In the genomic region with DNA sequence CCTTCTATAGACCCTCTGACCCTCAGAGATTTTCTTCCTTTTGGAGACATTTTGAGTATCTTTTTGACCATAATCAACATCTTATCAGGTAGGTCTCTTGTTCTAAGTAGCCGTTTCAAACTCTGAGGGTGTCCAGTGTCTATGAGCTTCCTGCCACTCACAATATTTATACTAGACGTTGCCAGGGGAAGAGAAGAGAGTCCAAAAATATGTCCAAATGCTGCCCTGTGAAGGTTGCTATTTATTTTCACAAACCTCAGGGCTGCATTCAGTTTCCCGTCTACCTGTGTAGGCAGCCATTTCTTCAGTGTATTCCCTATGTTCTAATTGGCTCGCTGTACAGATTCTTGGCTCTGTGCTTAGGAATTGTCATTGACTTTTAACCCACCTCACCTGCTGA, we compare ENCODE assay signal across 17 cellular contexts. TPM values are rescaled to one million over a fixed set of nuclear protein-coding genes. Genes with fewer than 3 reads are reported as not detected.
DNase-seq lines count a peak whose midpoint lies in the region; ATAC-seq and TF ChIP-seq lines count a peak whose summit lies in the region.
"Had no signal": no experiment of that assay in that cellular context is flagged by ENCODE, and none has a peak within 500 bp of the region (broad histone marks: within the 10 kb centered on the region; RNA-seq: fewer than 3 reads in every experiment).

No MANE protein-coding gene starts in this region.

- peak; percentile 75 for ATAC-seq in Right ventricle myocardium superior (ENCODE audit: poor library complexity)
- ATAC-seq in HG02884 (IDR thresholded peaks at IDR 0.05; ENCODE audit: unreplicated experiment): no peak

- H3K4me3 ChIP-seq in Karpas-422 (ENCODE audit: low read length) (no peak overlapping the region), OCI-LY3 (ENCODE audit: low read length) (no peak overlapping the region), parathyroid adenoma (ENCODE audit: low read depth, low read length) (no peak overlapping the region)
- H3K4me3 ChIP-seq: HAP-1 had no signal

- no peaks in the 10 kb centered on the region for H3K36me3 ChIP-seq in Karpas-422 (ENCODE audit: insufficient read depth, low read length)
- no peaks in the 10 kb centered on the region for H3K36me3 ChIP-seq in OCI-LY3 (replicated peaks; ENCODE audit: low read depth, low read length)
- no peaks in the 10 kb centered on the region for H3K36me3 ChIP-seq in parathyroid adenoma (ENCODE audit: control insufficient read depth, insufficient read depth, low read length)
- H3K36me3 ChIP-seq: HAP-1 had no signal

- no peaks in the 10 kb centered on the region for H3K9me3 ChIP-seq in Karpas-422 (ENCODE audit: low read length)
- no peaks in the 10 kb centered on the region for H3K9me3 ChIP-seq in OCI-LY3 (ENCODE audit: insufficient read depth, low read length)
- H3K9me3 ChIP-seq in parathyroid adenoma (ENCODE audit: control insufficient read depth, low read length): no peaks in the 10 kb centered on the region
- H3K9me3 ChIP-seq: HAP-1 had no signal

- H3K27me3 ChIP-seq in Karpas-422 (ENCODE audit: low read length) (no peaks in the 10 kb centered on the region), OCI-LY3 (ENCODE audit: low read depth, low read length) (no peaks in the 10 kb centered on the region), parathyroid adenoma (ENCODE audit: control insufficient read depth, insufficient read depth, low read length) (no peaks in the 10 kb centered on the region)

- intact Hi-C loops in Right ventricle myocardium superior (cut with DNase I): no loop called here
- intact Hi-C loops in cardiac septum (cut with DNase I): no loop called here

- H3K9ac ChIP-seq in Karpas-422 (ENCODE audit: low read length): no peak overlapping the region
- H3K9ac ChIP-seq in OCI-LY3 (ENCODE audit: low read length): no peak overlapping the region
- H3K9ac ChIP-seq in parathyroid adenoma: no peak overlapping the region

- no peak overlapping the region for H3K27ac ChIP-seq in Karpas-422 (ENCODE audit: low read length)
- H3K27ac ChIP-seq in OCI-LY3 (ENCODE audit: low read length): no peak overlapping the region
- H3K27ac ChIP-seq in parathyroid adenoma: no peak overlapping the region

- H3K4me1 ChIP-seq in Karpas-422 (ENCODE audit: low read length) (peaks cover 40% of the 10 kb centered on the region), OCI-LY3 (ENCODE audit: low read length) (no peaks in the 10 kb centered on the region), parathyroid adenoma (no peaks in the 10 kb centered on the region)
- H3K4me1 ChIP-seq: HAP-1 had no signal

- H3K9me2 ChIP-seq in Karpas-422 (replicated peaks; ENCODE audit: insufficient read depth, low read length): no peaks in the 10 kb centered on the region

- peak overlapping the region; percentile 67; the same call in 1 of the 2 replicates for H2AFZ ChIP-seq in Karpas-422 (ENCODE audit: low read length)
- H2AFZ ChIP-seq in OCI-LY3 (ENCODE audit: low read depth, low read length): peak overlapping the region; percentile 40; the same call in 1 of the 2 replicates
- H2AFZ ChIP-seq in parathyroid adenoma: peak overlapping the region; percentile 67

- H3K79me2 ChIP-seq in Karpas-422 (ENCODE audit: low read length): no peaks in the 10 kb centered on the region
- no peaks in the 10 kb centered on the region for H3K79me2 ChIP-seq in OCI-LY3 (ENCODE audit: low read length)
- no peaks in the 10 kb centered on the region for H3K79me2 ChIP-seq in parathyroid adenoma

- no peak for TF ChIP-seq CTCF in OCI-LY3 (IDR thresholded peaks at IDR 0.05; ENCODE audit: low read depth, low read length)
- TF ChIP-seq CTCF in parathyroid adenoma (IDR thresholded peaks at IDR 0.05): no peak

- H3K4me2 ChIP-seq in Karpas-422 (ENCODE audit: low read depth, low read length, poor library complexity, severe bottlenecking) (no peak overlapping the region), OCI-LY3 (ENCODE audit: low read length) (no peak overlapping the region), parathyroid adenoma (ENCODE audit: low read length) (no peak overlapping the region)

- DNase-seq in Right ventricle myocardium superior: no peak
- no peak for DNase-seq in cardiac septum (ENCODE audit: low spot score)
- DNase-seq in Karpas-422: no peak
- DNase-seq in cerebellar cortex (ENCODE audit: low spot score): no peak
- DNase-seq in medulla oblongata (ENCODE audit: extremely low spot score): no peak
- DNase-seq: C1 segment of cervical spinal cord; CD4-positive, alpha-beta memory T cell; COR-L47; DMS153; DND-41; GOT3 had no signal

- no peaks in the 10 kb centered on the region for H4K20me1 ChIP-seq in Karpas-422 (ENCODE audit: insufficient read depth, low read depth, low read length)
- H4K20me1 ChIP-seq in OCI-LY3 (ENCODE audit: insufficient read depth, low read length): no peaks in the 10 kb centered on the region

RNA-seq across cellular contexts. Expression of a gene that starts 1.0 kb away (rescaled TPM):
- 0.89 TPM for total RNA-seq in Right ventricle myocardium superior
- 0.89 TPM for total RNA-seq in cardiac septum
- total RNA-seq in Karpas-422 (2014; rRNA removed; shearing (Covaris generic); ENCODE audit: low replicate concordance): 16.2 and 20.7 TPM in 2 replicates
- total RNA-seq: A172; A673; CD4-positive, alpha-beta memory T cell had no signal

RNA-seq across cellular contexts. Expression of a gene that starts 59.6 kb away (rescaled TPM):
- not detected for total RNA-seq in Right ventricle myocardium superior
- not detected for total RNA-seq in cardiac septum
- 4.5 and 8.3 TPM in 2 replicates for total RNA-seq in Karpas-422 (2014; rRNA removed; shearing (Covaris generic); ENCODE audit: low replicate concordance)
- total RNA-seq: A172; A673; CD4-positive, alpha-beta memory T cell had no signal
